In the genomic region with DNA sequence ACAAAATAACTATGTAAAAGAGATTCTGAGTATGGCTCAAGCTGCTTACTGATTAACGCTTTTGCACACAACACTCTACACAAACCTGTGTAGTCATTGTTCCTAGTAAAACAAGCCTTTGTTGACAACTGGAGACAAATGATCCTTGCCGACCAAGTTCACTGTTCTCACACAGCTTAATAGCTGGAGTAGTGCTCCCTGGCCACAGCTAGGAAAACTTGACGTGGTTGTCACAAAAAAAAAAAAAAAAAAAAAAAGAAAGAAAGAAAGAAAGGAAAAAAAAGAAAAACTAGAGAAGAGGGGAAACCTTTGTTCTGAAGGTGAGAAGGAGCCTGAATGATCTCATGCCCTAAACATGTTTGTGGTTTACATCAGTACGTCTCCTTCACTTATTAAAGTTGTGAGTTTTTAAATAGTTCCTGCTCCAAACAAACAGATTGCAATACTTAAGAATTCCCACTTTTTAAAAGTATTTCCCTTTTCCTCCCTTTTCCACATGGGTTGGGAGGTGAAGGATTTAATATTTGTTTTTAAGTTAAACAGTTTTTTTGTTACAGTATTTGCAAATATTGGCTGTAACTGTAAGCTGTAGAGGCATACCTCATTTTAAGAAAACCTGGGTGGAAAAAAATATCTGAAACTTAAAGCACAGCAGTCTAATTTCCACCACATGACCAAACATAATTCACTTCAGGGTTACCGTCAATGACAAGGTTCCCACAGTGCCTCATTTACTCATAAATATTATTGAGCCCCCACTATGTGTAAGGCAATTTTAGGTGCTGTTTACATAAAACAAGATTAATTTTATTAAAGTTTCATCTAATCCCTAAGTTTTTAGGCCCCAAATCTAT, we compare ENCODE assay signal across 10 cellular contexts.
DNase-seq lines count a peak whose midpoint lies in the region; ATAC-seq, FAIRE-seq and TF ChIP-seq lines count a peak whose summit lies in the region.
"Had no signal": no experiment of that assay in that cellular context is flagged by ENCODE, and none has a peak within 500 bp of the region (broad histone marks: within the 10 kb centered on the region; RNA-seq: fewer than 3 reads in every experiment).

No MANE protein-coding gene starts in this region.

- CTCF ChIA-PET in activated CD4-positive, alpha-beta T cell treated with anti-CD3 and anti-CD28 coated beads, Interleukin-2, amount 10 ng/mL, durations not matched to agents 7 days and 5 days (lab: Charles Lee) = no interaction called here

- DNase-seq in ELR (ENCODE audit: low read depth) = peak; percentile 75
- peak; percentile 90 for DNase-seq in M059J (ENCODE audit: low read depth)
- no peak for DNase-seq in naive thymus-derived CD8-positive, alpha-beta T cell
- DNase-seq in activated CD4-positive, alpha-beta T cell treated with anti-CD3 and anti-CD28 coated beads, Interleukin-2, amount 10 ng/mL, durations not matched to agents 7 days and 5 days = no peak
- DNase-seq in H54 (ENCODE audit: insufficient read length, low spot score) = no peak
- DNase-seq in SK-N-DZ (ENCODE audit: low spot score) = no peak
- DNase-seq: occipital lobe had no signal

- peak overlapping the region in 3 of 10 donors; percentile 12 to 36 (median 33) for H3K4me3 Mint-ChIP-seq in naive thymus-derived CD8-positive, alpha-beta T cell
- H3K4me3 Mint-ChIP-seq in activated CD4-positive, alpha-beta T cell treated with anti-CD3 and anti-CD28 coated beads, Interleukin-2, amount 10 ng/mL, durations not matched to agents 7 days and 5 days = no peak overlapping the region

- ATAC-seq in naive thymus-derived CD8-positive, alpha-beta T cell = no peak
- no peak for ATAC-seq in GM18517 (IDR thresholded peaks at IDR 0.05; ENCODE audit: unreplicated experiment)

- peaks cover 19 to 37% (median 26%) of the 10 kb centered on the region in 4 donors for H3K4me1 Mint-ChIP-seq in naive thymus-derived CD8-positive, alpha-beta T cell
- peaks cover 13% of the 10 kb centered on the region for H3K4me1 Mint-ChIP-seq in activated CD4-positive, alpha-beta T cell treated with anti-CD3 and anti-CD28 coated beads, Interleukin-2, amount 10 ng/mL, durations not matched to agents 7 days and 5 days

- no peak for FAIRE-seq in H54 (lab: Jason Lieb, UNC)

- H3K27me3 ChIP-seq in endocrine pancreas (ENCODE audit: control insufficient read depth, insufficient read depth, low read length) = no peaks in the 10 kb centered on the region
- H3K27me3 ChIP-seq: cardiac muscle cell had no signal

- no peak for TF ChIP-seq POLR2A in H54 (IDR thresholded peaks at IDR 0.05; ENCODE audit: low read depth, low read length)

- no peaks in the 10 kb centered on the region for H3K27me3 Mint-ChIP-seq in naive thymus-derived CD8-positive, alpha-beta T cell
- H3K27me3 Mint-ChIP-seq in activated CD4-positive, alpha-beta T cell treated with anti-CD3 and anti-CD28 coated beads, Interleukin-2, amount 10 ng/mL, durations not matched to agents 7 days and 5 days = no peaks in the 10 kb centered on the region

- peaks cover 18% of the 10 kb centered on the region for H3K4me1 ChIP-seq in endocrine pancreas (ENCODE audit: control insufficient read depth, insufficient read depth, low read length)

- peaks cover 0 to 14% (median 4%) of the 10 kb centered on the region in 9 donors for H3K9me3 Mint-ChIP-seq in naive thymus-derived CD8-positive, alpha-beta T cell
- peaks cover 5% of the 10 kb centered on the region for H3K9me3 Mint-ChIP-seq in activated CD4-positive, alpha-beta T cell treated with anti-CD3 and anti-CD28 coated beads, Interleukin-2, amount 10 ng/mL, durations not matched to agents 7 days and 5 days

- H3K36me3 Mint-ChIP-seq in naive thymus-derived CD8-positive, alpha-beta T cell = peaks cover 0 to 6% (median 0%) of the 10 kb centered on the region in 3 donors
- no peaks in the 10 kb centered on the region for H3K36me3 Mint-ChIP-seq in activated CD4-positive, alpha-beta T cell treated with anti-CD3 and anti-CD28 coated beads, Interleukin-2, amount 10 ng/mL, durations not matched to agents 7 days and 5 days (ENCODE audit: low read depth)

- H3K9ac ChIP-seq in endocrine pancreas (ENCODE audit: control insufficient read depth, insufficient read depth, low read length) = no peak overlapping the region

- peak overlapping the region; percentile 70 for H3K4me3 ChIP-seq in endocrine pancreas (ENCODE audit: control insufficient read depth, insufficient read depth, low read length)
- H3K4me3 ChIP-seq: cardiac muscle cell had no signal

- H3K36me3 ChIP-seq in endocrine pancreas (ENCODE audit: control insufficient read depth, insufficient read depth, low read length) = no peaks in the 10 kb centered on the region
- H3K36me3 ChIP-seq: cardiac muscle cell had no signal

- POLR2A ChIA-PET in naive thymus-derived CD8-positive, alpha-beta T cell (lab: Charles Lee) = no interaction called here
- POLR2A ChIA-PET in activated CD4-positive, alpha-beta T cell treated with anti-CD3 and anti-CD28 coated beads, Interleukin-2, amount 10 ng/mL, durations not matched to agents 7 days and 5 days (lab: Charles Lee) = no interaction called here

- H3K9me3 ChIP-seq in endocrine pancreas (ENCODE audit: control insufficient read depth, low read length) = no peaks in the 10 kb centered on the region

- H3K27ac Mint-ChIP-seq in naive thymus-derived CD8-positive, alpha-beta T cell = peak overlapping the region in 8 of 10 donors; percentile 2 to 88 (median 60)
- no peak overlapping the region for H3K27ac Mint-ChIP-seq in activated CD4-positive, alpha-beta T cell treated with anti-CD3 and anti-CD28 coated beads, Interleukin-2, amount 10 ng/mL, durations not matched to agents 7 days and 5 days

Comparison
In these comparisons a context has a peak if more than half of its experiments do, and no peak if none do; other contexts are left out.
1. DNase-seq: peak in ELR (single experiment) and M059J (single experiment); none in naive thymus-derived CD8-positive, alpha-beta T cell (0 of 10), activated CD4-positive, alpha-beta T cell treated with anti-CD3 and anti-CD28 coated beads, Interleukin-2, amount 10 ng/mL, durations not matched to agents 7 days and 5 days (single experiment), H54 (single experiment) and SK-N-DZ (single experiment).